ENCODE assay signal across 8 cellular contexts in genomic region chr14:22980672-22981089, GRCh38. TPM values are rescaled to one million over a fixed set of nuclear protein-coding genes. Genes with fewer than 3 reads are reported as not detected.
DNase-seq lines count a peak whose midpoint lies in the region; ATAC-seq and TF ChIP-seq lines count a peak whose summit lies in the region.

No MANE protein-coding gene starts in this region.

- H3K36me3 Mint-ChIP-seq in HFFc6 (ENCODE audit: low read depth) = peaks cover 29% of the 10 kb centered on the region
- H3K36me3 Mint-ChIP-seq in natural killer cell treated with Interleukin-12 subunit alpha and Interleukin-12 subunit beta and Interleukin-15 and Interleukin-18, amount 100 ng/mL, for 72 hours = no peaks in the 10 kb centered on the region

- H3K27ac Mint-ChIP-seq in HFFc6 = peak overlapping the region; percentile 86
- no peak overlapping the region for H3K27ac Mint-ChIP-seq in natural killer cell treated with Interleukin-12 subunit alpha and Interleukin-12 subunit beta and Interleukin-15 and Interleukin-18, amount 100 ng/mL, for 72 hours

- TF ChIP-seq CTCF in HFFc6 (IDR thresholded peaks at IDR 0.05) = no peak

- no peaks in the 10 kb centered on the region for H3K9me3 Mint-ChIP-seq in HFFc6
- no peaks in the 10 kb centered on the region for H3K9me3 Mint-ChIP-seq in natural killer cell treated with Interleukin-12 subunit alpha and Interleukin-12 subunit beta and Interleukin-15 and Interleukin-18, amount 100 ng/mL, for 72 hours

- H3K27me3 Mint-ChIP-seq in HFFc6 (ENCODE audit: insufficient read depth) = peaks cover 5% of the 10 kb centered on the region; the same call in 1 of the 2 replicates
- H3K27me3 Mint-ChIP-seq in natural killer cell treated with Interleukin-12 subunit alpha and Interleukin-12 subunit beta and Interleukin-15 and Interleukin-18, amount 100 ng/mL, for 72 hours = peaks cover 14 to 19% of the 10 kb centered on the region in 2 donors

- ATAC-seq in esophagus mucosa (peak; percentile 60), HG02571 (IDR thresholded peaks at IDR 0.05; ENCODE audit: unreplicated experiment) (no peak), GM21723 (IDR thresholded peaks at IDR 0.05; ENCODE audit: unreplicated experiment) (no peak), HG02885 (IDR thresholded peaks at IDR 0.05; ENCODE audit: poor library complexity, unreplicated experiment) (no peak), HG03045 (IDR thresholded peaks at IDR 0.05; ENCODE audit: unreplicated experiment) (no peak)
- ATAC-seq in natural killer cell treated with Interleukin-12 subunit alpha and Interleukin-12 subunit beta and Interleukin-15 and Interleukin-18, amount 100 ng/mL, for 72 hours = no peak

- H3K4me3 Mint-ChIP-seq in HFFc6 = no peak overlapping the region; the same call in 1 of the 2 replicates
- H3K4me3 Mint-ChIP-seq in natural killer cell treated with Interleukin-12 subunit alpha and Interleukin-12 subunit beta and Interleukin-15 and Interleukin-18, amount 100 ng/mL, for 72 hours = peak overlapping the region; percentile 20

- H3K4me1 Mint-ChIP-seq in HFFc6 (ENCODE audit: low read depth) = peaks cover 48% of the 10 kb centered on the region
- H3K4me1 Mint-ChIP-seq in natural killer cell treated with Interleukin-12 subunit alpha and Interleukin-12 subunit beta and Interleukin-15 and Interleukin-18, amount 100 ng/mL, for 72 hours (ENCODE audit: low read depth in 2 of 2) = peaks cover 0 to 5% of the 10 kb centered on the region in 2 donors

- DNase-seq in HFFc6 = peak; percentile 38
- peak; percentile 13 for DNase-seq in activated CD4-positive, alpha-beta T cell treated with anti-CD3 and anti-CD28 coated beads, Interleukin-2, amount 50 U/mL, for 1 hour
- no peak for DNase-seq in natural killer cell treated with Interleukin-12 subunit alpha and Interleukin-12 subunit beta and Interleukin-15 and Interleukin-18, amount 100 ng/mL, for 72 hours (ENCODE audit: low spot score)

RNA-seq across cellular contexts. Expression of gene AJUBA, which starts 1.7 kb away (rescaled TPM):
- total RNA-seq in HFFc6 (2021; fragmentation: NEBNext Ultra II Directional; extraction: Animal tissue kit (Norgen Biotek cat#: 25700)) = 10 to 100 TPM; 66.0 to 79.7 (median 74.9) TPM
- total RNA-seq in esophagus mucosa = 26.6 TPM
- 1 to 10 TPM in 1 of 2 donors, under 1 TPM in 1; 0.17 to 2.1 TPM for total RNA-seq in natural killer cell treated with Interleukin-12 subunit alpha and Interleukin-12 subunit beta and Interleukin-15 and Interleukin-18, amount 100 ng/mL, for 72 hours

RNA-seq across cellular contexts. Expression of gene HAUS4, which starts 23.8 kb away (rescaled TPM):
- 10 to 100 TPM; 13.0 to 23.5 (median 19.6) TPM for total RNA-seq in HFFc6 (2021; fragmentation: NEBNext Ultra II Directional; extraction: Animal tissue kit (Norgen Biotek cat#: 25700))
- 32.9 TPM for total RNA-seq in esophagus mucosa
- total RNA-seq in natural killer cell treated with Interleukin-12 subunit alpha and Interleukin-12 subunit beta and Interleukin-15 and Interleukin-18, amount 100 ng/mL, for 72 hours = 10 to 100 TPM; 34.4 to 56.8 TPM

RNA-seq across cellular contexts. Expression of gene C14orf93, which starts 29.3 kb away (rescaled TPM):
- 1 to 10 TPM; 3.6 to 7.0 (median 5.7) TPM for total RNA-seq in HFFc6 (2021; fragmentation: NEBNext Ultra II Directional; extraction: Animal tissue kit (Norgen Biotek cat#: 25700))
- 4.6 TPM for total RNA-seq in esophagus mucosa
- total RNA-seq in natural killer cell treated with Interleukin-12 subunit alpha and Interleukin-12 subunit beta and Interleukin-15 and Interleukin-18, amount 100 ng/mL, for 72 hours = 10 to 100 TPM in 1 of 2 donors, 1 to 10 TPM in 1; 2.8 to 10.8 TPM

RNA-seq across cellular contexts. Expression of gene PRMT5, which starts 51.5 kb away (rescaled TPM):
- total RNA-seq in HFFc6 (2021; fragmentation: NEBNext Ultra II Directional; extraction: Animal tissue kit (Norgen Biotek cat#: 25700)) = 100 to 1,000 TPM; 102 to 125 (median 110) TPM
- total RNA-seq in esophagus mucosa = 65.4 TPM
- total RNA-seq in natural killer cell treated with Interleukin-12 subunit alpha and Interleukin-12 subunit beta and Interleukin-15 and Interleukin-18, amount 100 ng/mL, for 72 hours = 100 to 1,000 TPM; 108 to 171 TPM

RNA-seq across cellular contexts. Expression of gene PSMB5, which starts 54.0 kb away (rescaled TPM):
- 100 to 1,000 TPM; 221 to 259 (median 241) TPM for total RNA-seq in HFFc6 (2021; fragmentation: NEBNext Ultra II Directional; extraction: Animal tissue kit (Norgen Biotek cat#: 25700))
- 105 TPM for total RNA-seq in esophagus mucosa
- 100 to 1,000 TPM; 102 to 121 TPM for total RNA-seq in natural killer cell treated with Interleukin-12 subunit alpha and Interleukin-12 subunit beta and Interleukin-15 and Interleukin-18, amount 100 ng/mL, for 72 hours
